Comparison of ENCODE assay signal across 8 cellular contexts in the genomic region with DNA sequence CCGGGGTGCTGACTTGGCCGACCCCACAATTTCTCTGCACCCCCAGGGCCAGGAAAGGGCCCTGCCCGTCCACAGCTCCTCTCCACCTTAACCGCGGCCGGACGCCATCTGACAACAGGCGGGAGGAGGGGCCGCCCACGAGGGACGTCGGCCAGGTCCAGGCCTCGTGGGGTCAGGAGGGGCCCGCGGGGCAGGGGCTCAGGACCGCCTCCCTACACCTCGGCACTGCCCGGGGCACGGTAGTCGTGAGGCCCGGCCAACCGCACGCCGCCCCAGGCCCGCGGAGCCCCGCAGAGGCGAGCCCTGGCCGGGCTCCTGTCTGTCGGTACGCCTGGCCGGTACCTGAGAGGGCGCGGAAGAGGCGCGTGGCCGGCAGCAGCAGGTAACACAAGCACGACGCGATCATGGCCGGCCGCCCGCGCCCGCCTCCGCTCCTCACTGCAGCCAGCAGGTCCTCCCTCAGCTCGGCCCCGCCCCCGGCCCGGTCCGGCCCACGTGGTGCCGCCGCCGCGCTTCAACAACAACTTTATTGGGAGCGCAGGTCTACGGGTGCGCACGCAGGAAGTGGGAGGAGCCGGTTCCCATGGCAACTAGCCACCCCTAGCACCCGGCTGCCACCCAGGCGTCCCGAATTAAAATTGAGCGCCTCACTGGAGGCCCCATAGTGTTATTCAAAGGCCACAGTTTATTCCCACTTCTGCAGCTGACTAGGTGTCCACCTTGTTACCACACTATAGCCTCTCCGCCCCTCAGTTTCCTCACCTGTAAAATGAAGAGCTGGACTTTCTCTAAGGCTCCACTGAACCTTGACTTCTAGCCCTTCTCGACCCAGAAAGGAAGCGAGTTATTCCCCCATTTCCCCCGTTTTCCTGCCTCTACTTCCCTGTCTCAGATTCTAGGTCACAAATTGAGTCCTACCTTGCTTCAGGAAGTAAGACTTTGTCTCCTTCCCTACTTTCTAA.
A peak's percentile ranks its signal among the peaks of the same experiment; 100 is the strongest.
DNase-seq lines count a peak whose midpoint lies in the region; ATAC-seq lines count a peak whose summit lies in the region.

A gene with protein sequence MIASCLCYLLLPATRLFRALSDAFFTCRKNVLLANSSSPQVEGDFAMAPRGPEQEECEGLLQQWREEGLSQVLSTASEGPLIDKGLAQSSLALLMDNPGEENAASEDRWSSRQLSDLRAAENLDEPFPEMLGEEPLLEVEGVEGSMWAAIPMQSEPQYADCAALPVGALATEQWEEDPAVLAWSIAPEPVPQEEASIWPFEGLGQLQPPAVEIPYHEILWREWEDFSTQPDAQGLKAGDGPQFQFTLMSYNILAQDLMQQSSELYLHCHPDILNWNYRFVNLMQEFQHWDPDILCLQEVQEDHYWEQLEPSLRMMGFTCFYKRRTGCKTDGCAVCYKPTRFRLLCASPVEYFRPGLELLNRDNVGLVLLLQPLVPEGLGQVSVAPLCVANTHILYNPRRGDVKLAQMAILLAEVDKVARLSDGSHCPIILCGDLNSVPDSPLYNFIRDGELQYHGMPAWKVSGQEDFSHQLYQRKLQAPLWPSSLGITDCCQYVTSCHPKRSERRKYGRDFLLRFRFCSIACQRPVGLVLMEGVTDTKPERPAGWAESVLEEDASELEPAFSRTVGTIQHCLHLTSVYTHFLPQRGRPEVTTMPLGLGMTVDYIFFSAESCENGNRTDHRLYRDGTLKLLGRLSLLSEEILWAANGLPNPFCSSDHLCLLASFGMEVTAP (minus strand): TSS at position 461 of the 962 bp plus-strand sequence. CDS start 55 bp downstream, at position 406.

- H3K36me3 Mint-ChIP-seq in effector memory CD8-positive, alpha-beta T cell (ENCODE audit: insufficient read depth), result peaks cover 17% of the 10 kb centered on the region

- H3K27me3 Mint-ChIP-seq in effector memory CD8-positive, alpha-beta T cell, result no peaks in the 10 kb centered on the region

- H3K27ac Mint-ChIP-seq in effector memory CD8-positive, alpha-beta T cell, result peak within 1 kb of the TSS; percentile 93 to 94

- H3K4me1 Mint-ChIP-seq in effector memory CD8-positive, alpha-beta T cell (ENCODE audit: low read depth in 2 of 2), result peaks cover 21 to 27% of the 10 kb centered on the region in 2 donors

- H3K4me3 Mint-ChIP-seq in effector memory CD8-positive, alpha-beta T cell, result peak within 1 kb of the TSS; percentile 95 to 96

- DNase-seq in COLO829 (ENCODE audit: low spot score) (peak; percentile 89), HUDEP-2 (lab: John Stamatoyannopoulos, UW; ENCODE audit: unreplicated experiment in 76 of 76) (peak; percentile 33 to 96 (median 90)), NOMO-1 treated with dmso at 0.1 percent for 144 hours (lab: John Stamatoyannopoulos, UW; ENCODE audit: unreplicated experiment) (peak; percentile 68), medulla oblongata (ENCODE audit: extremely low spot score) (peak; percentile 91)
- peak; percentile 85 to 95 (median 93) for DNase-seq in activated CD8-positive, alpha-beta memory T cell treated with anti-CD3 and anti-CD28 coated beads for 48 hours (ENCODE audit: low read depth in 2 of 3, low spot score in 2 of 3)
- DNase-seq in effector memory CD8-positive, alpha-beta T cell, result peak; percentile 97 to 98 (median 98)
- DNase-seq in stimulated activated CD4-positive, alpha-beta T cell treated with anti-CD3 and anti-CD28 coated beads, TNF-alpha, amount 100 ng/mL, for 48 hours (ENCODE audit: low read depth in 3 of 3), result peak; percentile 91 to 94 (median 94)

- no peaks in the 10 kb centered on the region for H3K9me3 Mint-ChIP-seq in effector memory CD8-positive, alpha-beta T cell

- peak; percentile 86 for ATAC-seq in GM21390 (IDR thresholded peaks at IDR 0.05; ENCODE audit: unreplicated experiment)
- peak; percentile 95 for ATAC-seq in effector memory CD8-positive, alpha-beta T cell (replicated peaks)

Comparison
In these comparisons a context has a peak if more than half of its experiments do, and no peak if none do; other contexts are left out.
1. Peak in every context shown above with its lines: DNase-seq and ATAC-seq.